In genomic region chr11:70519117-70519516, GRCh38 we compare ENCODE assay signal across 35 cellular contexts.
DNase-seq lines count a peak whose midpoint lies in the region; ATAC-seq and TF ChIP-seq lines count a peak whose summit lies in the region.
"Had no signal": no experiment of that assay in that cellular context is flagged by ENCODE, and none has a peak within 500 bp of the region (broad histone marks: within the 10 kb centered on the region; RNA-seq: fewer than 3 reads in every experiment).

No MANE protein-coding gene starts in this region.

- H3K36me3 ChIP-seq in osteoblast (ENCODE audit: insufficient read depth, low read length), result no peaks in the 10 kb centered on the region
- H3K36me3 ChIP-seq: BLaER1, cardiac muscle cell, colonic mucosa, left ventricle myocardium inferior, Peyer's patch, prostate gland, sigmoid colon, tibial artery had no signal

- H4K20me1 ChIP-seq in osteoblast (ENCODE audit: insufficient read depth, low read length), result no peaks in the 10 kb centered on the region
- H4K20me1 ChIP-seq: BLaER1 had no signal

- no peaks in the 10 kb centered on the region for H3K9me3 ChIP-seq in osteoblast (ENCODE audit: low read depth, low read length)
- H3K9me3 ChIP-seq: colonic mucosa, Peyer's patch, prostate gland, sigmoid colon, tibial artery had no signal

- H3K4me2 ChIP-seq in osteoblast (ENCODE audit: insufficient read depth, low read length), result no peak overlapping the region
- H3K4me2 ChIP-seq: BLaER1, KMS-11 had no signal

- H3K4me1 ChIP-seq in osteoblast (ENCODE audit: insufficient read depth, low read length), result no peaks in the 10 kb centered on the region
- H3K4me1 ChIP-seq: colonic mucosa, left ventricle myocardium inferior, Peyer's patch, prostate gland, sigmoid colon, tibial artery had no signal

- TF ChIP-seq CTCF in osteoblast (IDR thresholded peaks at IDR 0.05; ENCODE audit: extremely low read depth, low read depth, low read length), result no peak

- ATAC-seq in GM21528 (IDR thresholded peaks at IDR 0.05; ENCODE audit: low FRiP score, unreplicated experiment), result no peak
- no peak for ATAC-seq in HG03439 (IDR thresholded peaks at IDR 0.05; ENCODE audit: unreplicated experiment)

- peak; percentile 58 for DNase-seq in Daoy (ENCODE audit: low read depth)
- DNase-seq in HT1080 (ENCODE audit: low read depth), result peak; percentile 25
- DNase-seq in SW480 (ENCODE audit: low spot score), result peak; percentile 64
- peak; percentile 56 for DNase-seq in osteoblast (ENCODE audit: insufficient read length, low spot score, missing footprints)
- no peak for DNase-seq in NOMO-1 (lab: John Stamatoyannopoulos, UW; ENCODE audit: unreplicated experiment in 2 of 2)
- DNase-seq in activated gamma-delta T cell treated with Interleukin-2 at 50 U/mL for 16 hours, result no peak
- DNase-seq: activated B cell treated with CpG ODN at 0.5 μM for 24 hours; activated CD4-positive, alpha-beta T cell treated with anti-CD3 and anti-CD28 coated beads, Interleukin-2, amount 50 U/mL, for 1 hour; activated effector memory CD4-positive, alpha-beta T cell treated with anti-CD3 and anti-CD28 coated beads, Interleukin-2, amount 50 U/mL, for 16 hours; activated naive CD8-positive, alpha-beta T cell treated with anti-CD3 and anti-CD28 coated beads, Interleukin-2, amount 10 ng/mL, durations not matched to agents 7 days and 5 days; activated T-cell treated with anti-CD3 and anti-CD28 coated beads, Interleukin-2, amount 50 U/mL, for 24 hours; colonic mucosa; DMS153; effector memory CD4-positive, alpha-beta T cell; GF-D8; glutamatergic neuron; left ventricle myocardium inferior; mesendoderm; NCI-H1436; NCI-H2107; NCI-H345; NCI-H69; sigmoid colon; stimulated activated CD4-positive, alpha-beta T cell treated with anti-CD3 and anti-CD28 coated beads, Interleukin-15, amount 100 ng/mL, for 24 hours; stimulated activated CD4-positive, alpha-beta T cell treated with anti-CD3 and anti-CD28 coated beads, Interleukin-4, amount 100 ng/mL, for 4 hours; tibial artery had no signal

- H3K27me3 ChIP-seq in osteoblast (ENCODE audit: insufficient read depth, low read length), result peaks cover 47% of the 10 kb centered on the region
- H3K27me3 ChIP-seq: BLaER1, cardiac muscle cell, colonic mucosa, Peyer's patch, sigmoid colon had no signal

- no peak overlapping the region for H3K4me3 ChIP-seq in osteoblast (ENCODE audit: insufficient read depth, low read length)
- H3K4me3 ChIP-seq: BLaER1, cardiac muscle cell, colonic mucosa, left ventricle myocardium inferior, Peyer's patch, prostate gland, sigmoid colon, tibial artery had no signal

- no peaks in the 10 kb centered on the region for H3K79me2 ChIP-seq in osteoblast (ENCODE audit: insufficient read depth, low read length)

- no peak overlapping the region for H3K27ac ChIP-seq in osteoblast (ENCODE audit: low read depth, low read length)
- H3K27ac ChIP-seq: BLaER1, cardiac muscle cell, colonic mucosa, epithelial cell of prostate, HL-60, KMS-11, left ventricle myocardium inferior, Peyer's patch, prostate gland, sigmoid colon, tibial artery had no signal

- H2AFZ ChIP-seq in osteoblast (ENCODE audit: low read length), result no peak overlapping the region

Comparison
In these comparisons a context has a peak if more than half of its experiments do, and no peak if none do; other contexts are left out.
1. DNase-seq: peak in Daoy (single experiment), HT1080 (single experiment), SW480 (single experiment) and osteoblast (single experiment); none in NOMO-1 (0 of 2) and activated gamma-delta T cell treated with Interleukin-2 at 50 U/mL for 16 hours (single experiment).